Comparison of ENCODE assay signal across 9 cellular contexts in genomic region chr16:28863929-28864886, GRCh38. TPM values are rescaled to one million over a fixed set of nuclear protein-coding genes. Genes with fewer than 3 reads are reported as not detected.
DNase-seq lines count a peak whose midpoint lies in the region; ATAC-seq, FAIRE-seq and TF ChIP-seq lines count a peak whose summit lies in the region.
"Had no signal": no experiment of that assay in that cellular context is flagged by ENCODE, and none has a peak within 500 bp of the region (broad histone marks: within the 10 kb centered on the region; RNA-seq: fewer than 3 reads in every experiment).

No MANE protein-coding gene starts in this region.

- no peak for DNase-seq in DND-41
- DNase-seq in IMR-90, result peak; percentile 55
- DNase-seq in GM12878 (ENCODE audit: low read depth, low spot score), result no peak
- no peak for DNase-seq in keratinocyte (ENCODE audit: low read depth, low spot score)
- no peak for DNase-seq in stimulated activated naive CD8-positive, alpha-beta T cell treated with anti-CD3 and anti-CD28 coated beads, Interleukin-15, amount 100 ng/mL, for 72 hours
- DNase-seq in 8988T, result no peak
- no peak for DNase-seq in DMS153 treated with DMSO at 0.1 percent for 48 hours (lab: John Stamatoyannopoulos, UW; ENCODE audit: unreplicated experiment)

- H3K36me3 ChIP-seq in DND-41 (ENCODE audit: insufficient read depth, low read length), result peaks cover 30% of the 10 kb centered on the region
- peaks cover 16% of the 10 kb centered on the region; the same call in 1 of the 2 replicates for H3K36me3 ChIP-seq in IMR-90 (ENCODE audit: control insufficient read depth, insufficient read depth, low read length)
- H3K36me3 ChIP-seq in GM12878 (ENCODE audit: control insufficient read depth in 2 of 2, insufficient read depth in 2 of 2, low read length in 1 of 2), result peaks cover 7 to 8% of the 10 kb centered on the region in 2 experiments
- H3K36me3 ChIP-seq in keratinocyte (ENCODE audit: control insufficient read depth in 2 of 2, extremely low read depth in 1 of 2, insufficient read depth in 2 of 2, low read length in 2 of 2), result peaks cover 8 to 20% of the 10 kb centered on the region in 2 experiments

- RAD21 ChIA-PET in GM12878 (lab: Charles Lee; ENCODE audit: unreplicated experiment), result interaction anchor here (1.1 to 3.8 kb wide), 7 partner anchors 9 to 81 kb away, joined by 3 to 25 read pairs (median 6); partner anchors contain the start of gene TUFM

- no peak overlapping the region for H2BK20ac ChIP-seq in IMR-90 (ENCODE audit: low read depth, low read length)

- peak overlapping the region; percentile 96 for H2AK9ac ChIP-seq in IMR-90 (replicated peaks; ENCODE audit: low read depth, low read length, poor library complexity)

- peak overlapping the region; percentile 72 for H3K23ac ChIP-seq in IMR-90 (ENCODE audit: low read depth, low read length)

- no TSS peak for BruUV-seq in IMR-90 (replicated peaks; lab: Mats Ljungman, UMichigan)
- no TSS peak for BruUV-seq in GM12878 (replicated peaks; lab: Mats Ljungman, UMichigan)

- H2AFZ ChIP-seq in DND-41 (ENCODE audit: low read depth, low read length) (peak overlapping the region; percentile 94), IMR-90 (replicated peaks; ENCODE audit: low read length, poor library complexity) (peak overlapping the region; percentile 100), GM12878 (ENCODE audit: control insufficient read depth, low read depth, low read length) (peak overlapping the region; percentile 99), keratinocyte (ENCODE audit: control insufficient read depth, low read length) (peak overlapping the region; percentile 43)

- H4K20me1 ChIP-seq in DND-41 (ENCODE audit: insufficient read depth, low read length) (peaks cover 9% of the 10 kb centered on the region; the same call in 1 of the 2 replicates), IMR-90 (ENCODE audit: insufficient read depth, low read length) (peaks cover 12% of the 10 kb centered on the region), GM12878 (ENCODE audit: control insufficient read depth, insufficient read depth) (no peaks in the 10 kb centered on the region), keratinocyte (ENCODE audit: control insufficient read depth, extremely low read depth, insufficient read depth, low read length) (no peaks in the 10 kb centered on the region)

- H3K4me3 ChIP-seq in DND-41 (ENCODE audit: low read depth in 1 of 2, low read length in 2 of 2) (peak overlapping the region; percentile 58 to 80; a peak in 3 of 4 replicates), IMR-90 (ENCODE audit: insufficient read depth, low read depth, low read length) (peak overlapping the region; percentile 93), GM12878 (peak overlapping the region; percentile 78), keratinocyte (ENCODE audit: control insufficient read depth in 2 of 3, extremely low read depth in 1 of 3, insufficient read depth in 2 of 3, low read depth in 1 of 3, low read length in 3 of 3) (peak overlapping the region; percentile 71 to 97 (median 82))

- H2AK5ac ChIP-seq in IMR-90 (ENCODE audit: low read depth, low read length), result peak overlapping the region; percentile 86

- H3K27ac Mint-ChIP-seq in stimulated activated naive CD8-positive, alpha-beta T cell treated with anti-CD3 and anti-CD28 coated beads, Interleukin-15, amount 100 ng/mL, for 72 hours, result peak overlapping the region; percentile 97 to 99

- no peaks in the 10 kb centered on the region for H3K9me3 ChIP-seq in DND-41 (ENCODE audit: insufficient read depth, low read length, severe bottlenecking)
- no peaks in the 10 kb centered on the region for H3K9me3 ChIP-seq in IMR-90 (ENCODE audit: control insufficient read depth, insufficient read depth, low read length)
- no peaks in the 10 kb centered on the region for H3K9me3 ChIP-seq in GM12878 (replicated peaks; ENCODE audit: control insufficient read depth, insufficient read depth, low read length)
- H3K9me3 ChIP-seq in keratinocyte (ENCODE audit: control insufficient read depth, low read depth, low read length), result no peaks in the 10 kb centered on the region

- no peaks in the 10 kb centered on the region for H3K27me3 Mint-ChIP-seq in stimulated activated naive CD8-positive, alpha-beta T cell treated with anti-CD3 and anti-CD28 coated beads, Interleukin-15, amount 100 ng/mL, for 72 hours

- TF ChIP-seq RAD21 in IMR-90 (IDR thresholded peaks at IDR 0.05; ENCODE audit: low read length) (no peak), GM12878 (IDR thresholded peaks at IDR 0.05; ENCODE audit: insufficient read depth, low read depth, low read length) (no peak)

- TF ChIP-seq CTCF in DND-41 (IDR thresholded peaks at IDR 0.05; ENCODE audit: borderline replicate concordance, extremely low read depth, low read length, poor library complexity, severe bottlenecking) (no peak), IMR-90 (conservative IDR thresholded peaks at IDR 0.05; ENCODE audit: low read depth, low read length) (no peak), GM12878 (IDR thresholded peaks at IDR 0.05 in 2 of 3, conservative IDR thresholded peaks at IDR 0.05 in 1 of 3; ENCODE audit: control insufficient read depth in 2 of 3, extremely low read depth in 1 of 3, insufficient read depth in 1 of 3, low read depth in 3 of 3, low read length in 3 of 3) (no peak), keratinocyte (optimal IDR thresholded peaks at IDR 0.05 in 1 of 3, IDR thresholded peaks at IDR 0.05 in 1 of 3, conservative IDR thresholded peaks at IDR 0.05 in 1 of 3; ENCODE audit: extremely low read depth in 1 of 3, insufficient read depth in 2 of 3, low read length in 3 of 3) (no peak)

- H3K9me1 ChIP-seq in IMR-90 (ENCODE audit: insufficient read depth, low read length), result peaks cover 10% of the 10 kb centered on the region; the same call in 1 of the 2 replicates
- H3K9me1 ChIP-seq in keratinocyte (ENCODE audit: control insufficient read depth, extremely low read depth, insufficient read depth, low read length), result no peaks in the 10 kb centered on the region

- H3K9me3 Mint-ChIP-seq in stimulated activated naive CD8-positive, alpha-beta T cell treated with anti-CD3 and anti-CD28 coated beads, Interleukin-15, amount 100 ng/mL, for 72 hours, result no peaks in the 10 kb centered on the region

- ATAC-seq in DND-41 (ENCODE audit: insufficient read depth, low read depth) (no peak; the same call in 2 of the 3 replicates), IMR-90 (ENCODE audit: low read depth) (peak; percentile 3), GM12878 (peak; percentile 19), GM18861 (IDR thresholded peaks at IDR 0.05; ENCODE audit: unreplicated experiment) (no peak)
- ATAC-seq in stimulated activated naive CD8-positive, alpha-beta T cell treated with anti-CD3 and anti-CD28 coated beads, Interleukin-15, amount 100 ng/mL, for 72 hours, result peak; percentile 2

- peak; percentile 23 for FAIRE-seq in GM12878 (lab: Jason Lieb, UNC)
- FAIRE-seq in keratinocyte (lab: Jason Lieb, UNC), result peak; percentile 20

- peak overlapping the region; percentile 91 to 92 for H3K4me3 Mint-ChIP-seq in stimulated activated naive CD8-positive, alpha-beta T cell treated with anti-CD3 and anti-CD28 coated beads, Interleukin-15, amount 100 ng/mL, for 72 hours

- no peak overlapping the region for H3K18ac ChIP-seq in IMR-90 (ENCODE audit: low read depth, low read length)

- H3K79me2 ChIP-seq in DND-41 (ENCODE audit: insufficient read depth, low read length), result peaks cover 59% of the 10 kb centered on the region
- peaks cover 33% of the 10 kb centered on the region for H3K79me2 ChIP-seq in GM12878 (ENCODE audit: control insufficient read depth, insufficient read depth, low read length)
- H3K79me2 ChIP-seq in keratinocyte (ENCODE audit: control insufficient read depth, insufficient read depth, low read length), result peaks cover 42% of the 10 kb centered on the region

- intact Hi-C loops in IMR-90 (cut with micrococcal nuclease), result loop anchor here (2.0 to 5.0 kb wide), 4 partner anchors 17 to 83 kb away; partner anchors contain the start of genes ATXN2L, RABEP2 and TUFM
- intact Hi-C loops in GM12878 (cut with micrococcal nuclease; ENCODE audit: unreplicated experiment), result loop anchor here (2.0 kb wide), 1 partner anchor 17 kb away; the partner anchor contains the start of gene TUFM

- H3K27ac ChIP-seq in DND-41 (ENCODE audit: low read length) (peak overlapping the region; percentile 70), IMR-90 (ENCODE audit: insufficient read depth, low read length) (peak overlapping the region; percentile 95), GM12878 (ENCODE audit: control insufficient read depth, insufficient read depth) (peak overlapping the region; percentile 99), keratinocyte (ENCODE audit: control insufficient read depth, insufficient read depth, low read length) (peak overlapping the region; percentile 52)

- no peak for TF ChIP-seq EP300 in GM12878 (IDR thresholded peaks at IDR 0.05; ENCODE audit: borderline replicate concordance in 1 of 2, control insufficient read depth in 1 of 2, low read depth in 2 of 2, low read length in 2 of 2)

- H3K14ac ChIP-seq in IMR-90 (replicated peaks; ENCODE audit: low read depth, low read length), result peak overlapping the region; percentile 64; the same call in 1 of the 2 replicates

- H3K56ac ChIP-seq in IMR-90 (ENCODE audit: extremely low read depth, insufficient read depth, low read length), result peak overlapping the region; percentile 58

- SMC1A ChIA-PET in GM12878 (lab: Charles Lee; ENCODE audit: uncharacterized antibody, unreplicated experiment), result interaction anchor here (1.0 to 5.3 kb wide), 8 partner anchors 14 to 83 kb away, joined by 3 to 32 read pairs (median 4); partner anchors contain the start of genes CD19 and TUFM

- H4K91ac ChIP-seq in IMR-90 (ENCODE audit: insufficient read depth, low read depth, low read length), result peak overlapping the region; percentile 63

- H3K9ac ChIP-seq in DND-41 (ENCODE audit: low read depth, low read length) (peak overlapping the region; percentile 79), IMR-90 (ENCODE audit: low read depth, low read length) (peak overlapping the region; percentile 85), GM12878 (ENCODE audit: control insufficient read depth, insufficient read depth, low read length) (peak overlapping the region; percentile 99), keratinocyte (ENCODE audit: control insufficient read depth, extremely low read depth, insufficient read depth, low read length) (peak overlapping the region; percentile 90)

- TF ChIP-seq POLR2A in IMR-90 (IDR thresholded peaks at IDR 0.05; ENCODE audit: low read depth, low read length), result no peak
- TF ChIP-seq POLR2A in GM12878 (IDR thresholded peaks at IDR 0.05; ENCODE audit: low read depth, low read length), result no peak

- H2BK15ac ChIP-seq in IMR-90 (ENCODE audit: low read depth, low read length), result no peak overlapping the region

- peak overlapping the region; percentile 7 for H2BK5ac ChIP-seq in IMR-90 (ENCODE audit: low read depth, low read length, poor library complexity, severe bottlenecking)

- CTCF ChIA-PET in IMR-90 (lab: Yijun Ruan, JAX) (interaction anchor here (0.6 to 1.5 kb wide), 2 partner anchors 9 to 80 kb away, joined by 4 read pairs; no protein-coding TSS in a partner anchor), GM12878 (lab: Yijun Ruan, JAX) (interaction anchor here (0.8 to 3.2 kb wide), 8 partner anchors 10 to 86 kb away, joined by 3 to 21 read pairs (median 6); partner anchors contain the start of genes CD19, NFATC2IP and TUFM)

- 4% methylated on average over 5 of the region's 46 CpGs; no CpG with 5 or more reads in 1 of the 2 experiments for WGBS in IMR-90 (ENCODE audit: extremely low coverage in 2 of 2, insufficient read length in 1 of 2), 2 experiments
- WGBS in GM12878 (ENCODE audit: insufficient coverage, insufficient replicate concordance, low lambda C conversion rate, missing lambda C conversion rate), result 23% methylated on average over 38 of the region's 46 CpGs

- peak overlapping the region; percentile 98 for H3K4me2 ChIP-seq in DND-41 (ENCODE audit: insufficient read depth, low read length)
- peak overlapping the region; percentile 97 for H3K4me2 ChIP-seq in IMR-90 (ENCODE audit: low read depth, low read length)
- peak overlapping the region; percentile 95 for H3K4me2 ChIP-seq in GM12878 (ENCODE audit: control insufficient read depth, insufficient read depth)
- H3K4me2 ChIP-seq in keratinocyte (ENCODE audit: control insufficient read depth, extremely low read depth, insufficient read depth, low read depth, low read length), result peak overlapping the region; percentile 96

- in situ Hi-C loops in IMR-90 (cut with MboI; ENCODE audit: low sequenced_read_pairs) (no loop called here), GM12878 (cut with MboI) (no loop called here)

- dilution Hi-C loops in IMR-90 (cut with HindIII; ENCODE audit: low sequenced_read_pairs, unreplicated experiment), result no loop called here
- dilution Hi-C loops in keratinocyte (cut with MboI; ENCODE audit: extremely low pct_ligation_motif_present, low sequenced_read_pairs), result no loop called here

- H4K8ac ChIP-seq in IMR-90 (ENCODE audit: low read depth in 2 of 2, low read length in 2 of 2), result peak overlapping the region; percentile 98 to 100; a peak in 2 of 4 replicates

- H2BK120ac ChIP-seq in IMR-90 (ENCODE audit: low read depth, low read length), result no peak overlapping the region

- H3K4ac ChIP-seq in IMR-90 (ENCODE audit: low read depth, low read length), result peak overlapping the region; percentile 60

- H3K4me1 Mint-ChIP-seq in stimulated activated naive CD8-positive, alpha-beta T cell treated with anti-CD3 and anti-CD28 coated beads, Interleukin-15, amount 100 ng/mL, for 72 hours, result peaks cover 52% of the 10 kb centered on the region

- H3K4me1 ChIP-seq in DND-41 (ENCODE audit: insufficient read depth, low read length), result peaks cover 28% of the 10 kb centered on the region
- peaks cover 5% of the 10 kb centered on the region; the same call in 1 of the 2 replicates for H3K4me1 ChIP-seq in IMR-90 (ENCODE audit: control insufficient read depth, insufficient read depth, low read length)
- peaks cover 10% of the 10 kb centered on the region for H3K4me1 ChIP-seq in GM12878 (ENCODE audit: control insufficient read depth, insufficient read depth, low read length)
- H3K4me1 ChIP-seq in keratinocyte (ENCODE audit: control insufficient read depth, extremely low read depth, insufficient read depth, low read length), result peaks cover 9% of the 10 kb centered on the region

- H3K27me3 ChIP-seq in DND-41 (ENCODE audit: insufficient read depth, low read length, poor library complexity) (no peaks in the 10 kb centered on the region), IMR-90 (ENCODE audit: control insufficient read depth, insufficient read depth, low read length) (no peaks in the 10 kb centered on the region), GM12878 (replicated peaks in 1 of 2; ENCODE audit: control insufficient read depth in 2 of 2, insufficient read depth in 2 of 2, low read length in 1 of 2) (no peaks in the 10 kb centered on the region), keratinocyte (ENCODE audit: control insufficient read depth, extremely low read depth, insufficient read depth, low read length) (no peaks in the 10 kb centered on the region)

- POLR2A ChIA-PET in IMR-90 (lab: Charles Lee; ENCODE audit: unreplicated experiment), result interaction anchor here (0.6 to 1.0 kb wide), 2 partner anchors 10 to 589 kb away, joined by 4 to 11 read pairs; no protein-coding TSS in a partner anchor
- POLR2A ChIA-PET in GM12878 (lab: Charles Lee), result interaction anchor here (0.5 to 4.0 kb wide), 5 partner anchors 10 to 60 kb away, joined by 3 to 43 read pairs (median 4); partner anchors contain the start of genes ATXN2L, RABEP2 and TUFM

- H3K79me1 ChIP-seq in IMR-90 (ENCODE audit: low read depth in 1 of 2, low read length in 2 of 2), result peaks cover 25 to 60% of the 10 kb centered on the region in 2 experiments

- no peak overlapping the region for H4K5ac ChIP-seq in IMR-90 (ENCODE audit: low read depth, low read length)

RNA-seq across cellular contexts. Expression of gene SH2B1, which starts 0.6 kb away (rescaled TPM):
- total RNA-seq in IMR-90 (2012; rRNA removed) (3.9 and 4.7 TPM in 2 replicates), GM12878 (2014; rRNA removed) (18.4 and 18.5 TPM in 2 replicates), GM12878 (2014; rRNA removed; fragmentation: Illumina TruSeq; extraction: Trizol) (9.8 and 10.6 TPM in 2 replicates), GM12878 (2021) (34.9 and 42.1 TPM in 2 replicates)
- polyA plus RNA-seq in IMR-90 (2012; rRNA removed) (38.6 and 39.9 TPM in 2 replicates), GM12878 (2011; rRNA removed) (6.7 and 17.8 TPM in 2 replicates), GM12878 (2014; fragmentation: Illumina TruSeq; extraction: Trizol) (9.9 and 16.6 TPM in 2 replicates), GM12878 (2014; fragmentation: Nextera tagmentation; extraction: Ambion mirVana) (under 1 TPM; 0.18 to 0.46 TPM), GM12878 (2014; rRNA removed) (34.9 and 44.3 TPM in 2 replicates), GM12878 (2016; fragmentation: Nextera tagmentation; extraction: Ambion mirVana) (1 to 10 TPM; 6.0 to 6.8 TPM), keratinocyte (10.5 to 17.9 TPM (median 15.7 TPM) in 3 replicates)
- 21.8 and 35.0 TPM in 2 replicates for polyA plus RNA-seq in IMR-90 (2012; cell fraction: cytosol; rRNA removed)
- polyA plus RNA-seq in IMR-90 (2012; cell fraction: nucleus; rRNA removed; ENCODE audit: low replicate concordance), result 206 and 313 TPM in 2 replicates
- 35.6 and 42.0 TPM in 2 replicates for total RNA-seq in GM12878 (2013; cell fraction: nucleolus; rRNA removed)
- polyA plus RNA-seq in GM12878 (2011; ENCODE audit: low read depth), result 20.4 TPM
- polyA plus RNA-seq in GM12878 (2011; cell fraction: cytosol; rRNA removed), result 18.5 and 24.5 TPM in 2 replicates
- 252 and 297 TPM in 2 replicates for polyA plus RNA-seq in GM12878 (2011; cell fraction: nucleus; rRNA removed)
- polyA plus RNA-seq in GM12878 (2012), result 23.9 and 37.6 TPM in 2 replicates
- polyA minus RNA-seq in GM12878 (2011; rRNA and poly(A)+ RNA removed), result 2.6 and 11.2 TPM in 2 replicates
- polyA minus RNA-seq in GM12878 (2011; cell fraction: cytosol; rRNA and poly(A)+ RNA removed), result 6.8 and 8.7 TPM in 2 replicates
- polyA minus RNA-seq in GM12878 (2011; cell fraction: nucleus; rRNA and poly(A)+ RNA removed), result 19.3 and 28.2 TPM in 2 replicates
- polyA plus RNA-seq in keratinocyte (2011; ENCODE audit: low read depth), result 2.9 TPM
- 11.4 and 15.2 TPM in 2 replicates for polyA plus RNA-seq in keratinocyte (2011; cell fraction: cytosol; rRNA removed)
- 55.4 and 62.4 TPM in 2 replicates for polyA plus RNA-seq in keratinocyte (2011; cell fraction: nucleus; rRNA removed)
- 15.1 and 19.4 TPM in 2 replicates for polyA plus RNA-seq in keratinocyte (2012; ENCODE audit: low replicate concordance)
- 11.3 to 31.5 TPM (median 14.2 TPM) in 3 replicates for polyA minus RNA-seq in keratinocyte
- polyA minus RNA-seq in keratinocyte (2011; cell fraction: cytosol; rRNA and poly(A)+ RNA removed), result 19.4 TPM
- polyA minus RNA-seq in keratinocyte (2011; cell fraction: nucleus; rRNA and poly(A)+ RNA removed), result 11.3 and 17.5 TPM in 2 replicates

RNA-seq across cellular contexts. Expression of gene ATP2A1, which starts 14.1 kb away (rescaled TPM):
- total RNA-seq in IMR-90 (2012; rRNA removed) (under 0.01 TPM in 1 of 2 replicates, not detected in the other), GM12878 (2014; rRNA removed) (0.28 and 0.38 TPM in 2 replicates), GM12878 (2014; rRNA removed; fragmentation: Illumina TruSeq; extraction: Trizol) (0.28 and 1.6 TPM in 2 replicates), GM12878 (2021) (0.96 and 1.1 TPM in 2 replicates)
- polyA plus RNA-seq in IMR-90 (2012; rRNA removed) (0.56 and 0.63 TPM in 2 replicates), GM12878 (2011; rRNA removed) (0.35 and 0.62 TPM in 2 replicates), GM12878 (2014; fragmentation: Illumina TruSeq; extraction: Trizol) (0.54 and 1.8 TPM in 2 replicates), GM12878 (2014; fragmentation: Nextera tagmentation; extraction: Ambion mirVana) (under 1 TPM; 0.13 to 0.37 TPM), GM12878 (2014; rRNA removed) (0.77 and 1.3 TPM in 2 replicates), GM12878 (2016; fragmentation: Nextera tagmentation; extraction: Ambion mirVana) (1 to 10 TPM; 1.5 to 1.7 TPM), keratinocyte (0.12 to 0.48 TPM (median 0.29 TPM) in 3 replicates)
- polyA plus RNA-seq in IMR-90 (2012; cell fraction: cytosol; rRNA removed), result 0.35 and 0.36 TPM in 2 replicates
- polyA plus RNA-seq in IMR-90 (2012; cell fraction: nucleus; rRNA removed; ENCODE audit: low replicate concordance), result 6.0 and 9.8 TPM in 2 replicates
- 1.7 and 4.7 TPM in 2 replicates for total RNA-seq in GM12878 (2013; cell fraction: nucleolus; rRNA removed)
- polyA plus RNA-seq in GM12878 (2011; ENCODE audit: low read depth), result 0.81 TPM
- 0.77 and 0.79 TPM in 2 replicates for polyA plus RNA-seq in GM12878 (2011; cell fraction: cytosol; rRNA removed)
- polyA plus RNA-seq in GM12878 (2011; cell fraction: nucleus; rRNA removed), result 7.5 and 32.6 TPM in 2 replicates
- polyA plus RNA-seq in GM12878 (2012), result 1.8 and 2.3 TPM in 2 replicates
- polyA minus RNA-seq in GM12878 (2011; rRNA and poly(A)+ RNA removed), result 0.29 and 0.88 TPM in 2 replicates
- 1.5 TPM in 1 of 2 replicates, not detected in the other for polyA minus RNA-seq in GM12878 (2011; cell fraction: cytosol; rRNA and poly(A)+ RNA removed)
- 0.97 and 1.2 TPM in 2 replicates for polyA minus RNA-seq in GM12878 (2011; cell fraction: nucleus; rRNA and poly(A)+ RNA removed)
- polyA plus RNA-seq in keratinocyte (2011; ENCODE audit: low read depth), result 0.81 TPM
- polyA plus RNA-seq in keratinocyte (2011; cell fraction: cytosol; rRNA removed), result 0.03 and 0.06 TPM in 2 replicates
- polyA plus RNA-seq in keratinocyte (2011; cell fraction: nucleus; rRNA removed), result 2.5 and 4.2 TPM in 2 replicates
- polyA plus RNA-seq in keratinocyte (2012; ENCODE audit: low replicate concordance), result 1.8 and 1.9 TPM in 2 replicates
- polyA minus RNA-seq in keratinocyte, result 0.23 to 0.48 TPM (median 0.33 TPM) in 3 replicates
- polyA minus RNA-seq in keratinocyte (2011; cell fraction: cytosol; rRNA and poly(A)+ RNA removed), result not detected
- 0.42 and 1.3 TPM in 2 replicates for polyA minus RNA-seq in keratinocyte (2011; cell fraction: nucleus; rRNA and poly(A)+ RNA removed)
- total RNA-seq: SK-MEL-5 had no signal

RNA-seq across cellular contexts. Expression of gene TUFM, which starts 18.1 kb away (rescaled TPM):
- total RNA-seq in IMR-90 (2012; rRNA removed) (80.3 and 88.0 TPM in 2 replicates), GM12878 (2014; rRNA removed) (245 and 274 TPM in 2 replicates), GM12878 (2014; rRNA removed; fragmentation: Illumina TruSeq; extraction: Trizol) (145 and 161 TPM in 2 replicates), GM12878 (2021) (258 and 260 TPM in 2 replicates)
- polyA plus RNA-seq in IMR-90 (2012; rRNA removed) (126 and 131 TPM in 2 replicates), GM12878 (2011; rRNA removed) (68.9 and 117 TPM in 2 replicates), GM12878 (2014; fragmentation: Illumina TruSeq; extraction: Trizol) (92.2 and 172 TPM in 2 replicates), GM12878 (2014; fragmentation: Nextera tagmentation; extraction: Ambion mirVana) (100 to 1,000 TPM in 1 of 2 experiments, 10 to 100 TPM in 1; 23.4 to 101 TPM), GM12878 (2014; rRNA removed) (191 and 231 TPM in 2 replicates), GM12878 (2016; fragmentation: Nextera tagmentation; extraction: Ambion mirVana) (100 to 1,000 TPM; 336 to 354 TPM), keratinocyte (104 to 145 TPM (median 134 TPM) in 3 replicates)
- 136 and 158 TPM in 2 replicates for polyA plus RNA-seq in IMR-90 (2012; cell fraction: cytosol; rRNA removed)
- polyA plus RNA-seq in IMR-90 (2012; cell fraction: nucleus; rRNA removed; ENCODE audit: low replicate concordance), result 224 and 380 TPM in 2 replicates
- total RNA-seq in GM12878 (2013; cell fraction: nucleolus; rRNA removed), result 37.3 and 53.1 TPM in 2 replicates
- polyA plus RNA-seq in GM12878 (2011; ENCODE audit: low read depth), result 101 TPM
- 134 and 152 TPM in 2 replicates for polyA plus RNA-seq in GM12878 (2011; cell fraction: cytosol; rRNA removed)
- polyA plus RNA-seq in GM12878 (2011; cell fraction: nucleus; rRNA removed), result 285 and 312 TPM in 2 replicates
- polyA plus RNA-seq in GM12878 (2012), result 141 and 149 TPM in 2 replicates
- 44.5 and 58.9 TPM in 2 replicates for polyA minus RNA-seq in GM12878 (2011; rRNA and poly(A)+ RNA removed)
- 42.5 and 43.7 TPM in 2 replicates for polyA minus RNA-seq in GM12878 (2011; cell fraction: cytosol; rRNA and poly(A)+ RNA removed)
- 27.7 and 43.2 TPM in 2 replicates for polyA minus RNA-seq in GM12878 (2011; cell fraction: nucleus; rRNA and poly(A)+ RNA removed)
- polyA plus RNA-seq in keratinocyte (2011; ENCODE audit: low read depth), result 94.7 TPM
- polyA plus RNA-seq in keratinocyte (2011; cell fraction: cytosol; rRNA removed), result 70.1 and 121 TPM in 2 replicates
- 238 and 243 TPM in 2 replicates for polyA plus RNA-seq in keratinocyte (2011; cell fraction: nucleus; rRNA removed)
- 152 and 174 TPM in 2 replicates for polyA plus RNA-seq in keratinocyte (2012; ENCODE audit: low replicate concordance)
- 42.7 to 146 TPM (median 71.6 TPM) in 3 replicates for polyA minus RNA-seq in keratinocyte
- 79.0 TPM for polyA minus RNA-seq in keratinocyte (2011; cell fraction: cytosol; rRNA and poly(A)+ RNA removed)
- polyA minus RNA-seq in keratinocyte (2011; cell fraction: nucleus; rRNA and poly(A)+ RNA removed), result 46.2 and 50.9 TPM in 2 replicates

RNA-seq across cellular contexts. Expression of gene ATXN2L, which starts 41.4 kb away (rescaled TPM):
- total RNA-seq in IMR-90 (2012; rRNA removed) (10.3 and 12.9 TPM in 2 replicates), GM12878 (2014; rRNA removed) (36.7 and 47.7 TPM in 2 replicates), GM12878 (2014; rRNA removed; fragmentation: Illumina TruSeq; extraction: Trizol) (28.8 and 31.2 TPM in 2 replicates), GM12878 (2021) (199 and 210 TPM in 2 replicates)
- polyA plus RNA-seq in IMR-90 (2012; rRNA removed) (50.2 and 58.8 TPM in 2 replicates), GM12878 (2011; rRNA removed) (21.4 and 23.0 TPM in 2 replicates), GM12878 (2014; fragmentation: Illumina TruSeq; extraction: Trizol) (42.5 and 75.3 TPM in 2 replicates), GM12878 (2014; fragmentation: Nextera tagmentation; extraction: Ambion mirVana) (10 to 100 TPM in 1 of 2 experiments, 1 to 10 TPM in 1; 3.5 to 13.2 TPM), GM12878 (2014; rRNA removed) (110 and 126 TPM in 2 replicates), GM12878 (2016; fragmentation: Nextera tagmentation; extraction: Ambion mirVana) (10 to 100 TPM; 74.5 to 86.9 TPM), keratinocyte (10.5 to 28.1 TPM (median 11.8 TPM) in 3 replicates)
- polyA plus RNA-seq in IMR-90 (2012; cell fraction: cytosol; rRNA removed), result 38.2 and 65.5 TPM in 2 replicates
- polyA plus RNA-seq in IMR-90 (2012; cell fraction: nucleus; rRNA removed; ENCODE audit: low replicate concordance), result 162 and 355 TPM in 2 replicates
- total RNA-seq in GM12878 (2013; cell fraction: nucleolus; rRNA removed), result 161 and 186 TPM in 2 replicates
- polyA plus RNA-seq in GM12878 (2011; ENCODE audit: low read depth), result 60.2 TPM
- polyA plus RNA-seq in GM12878 (2011; cell fraction: cytosol; rRNA removed), result 36.0 and 37.8 TPM in 2 replicates
- 316 and 416 TPM in 2 replicates for polyA plus RNA-seq in GM12878 (2011; cell fraction: nucleus; rRNA removed)
- 130 and 132 TPM in 2 replicates for polyA plus RNA-seq in GM12878 (2012)
- polyA minus RNA-seq in GM12878 (2011; rRNA and poly(A)+ RNA removed), result 30.8 and 35.7 TPM in 2 replicates
- polyA minus RNA-seq in GM12878 (2011; cell fraction: cytosol; rRNA and poly(A)+ RNA removed), result 61.2 and 63.1 TPM in 2 replicates
- polyA minus RNA-seq in GM12878 (2011; cell fraction: nucleus; rRNA and poly(A)+ RNA removed), result 52.6 and 100 TPM in 2 replicates
- polyA plus RNA-seq in keratinocyte (2011; ENCODE audit: low read depth), result 46.3 TPM
- 20.9 and 35.7 TPM in 2 replicates for polyA plus RNA-seq in keratinocyte (2011; cell fraction: cytosol; rRNA removed)
- 89.7 and 115 TPM in 2 replicates for polyA plus RNA-seq in keratinocyte (2011; cell fraction: nucleus; rRNA removed)
- polyA plus RNA-seq in keratinocyte (2012; ENCODE audit: low replicate concordance), result 69.0 and 70.4 TPM in 2 replicates
- 12.0 to 101 TPM (median 27.9 TPM) in 3 replicates for polyA minus RNA-seq in keratinocyte
- polyA minus RNA-seq in keratinocyte (2011; cell fraction: cytosol; rRNA and poly(A)+ RNA removed), result 51.4 TPM
- polyA minus RNA-seq in keratinocyte (2011; cell fraction: nucleus; rRNA and poly(A)+ RNA removed), result 42.2 and 54.4 TPM in 2 replicates

Comparison
In these comparisons a context has a peak if more than half of its experiments do, and no peak if none do; other contexts are left out.
1. ATAC-seq: peak in IMR-90 (single experiment), GM12878 (single experiment) and stimulated activated naive CD8-positive, alpha-beta T cell treated with anti-CD3 and anti-CD28 coated beads, Interleukin-15, amount 100 ng/mL, for 72 hours (single experiment); none in DND-41 (single experiment) and GM18861 (single experiment).
2. H2AFZ ChIP-seq: peak in every context shown above with its lines; median percentile 100 in IMR-90; 99 in GM12878; 94 in DND-41; 43 in keratinocyte.
3. Peak in every context shown above with its lines, with median percentiles within 50 percentile points of each other: H3K27ac ChIP-seq, H3K4me2 ChIP-seq, H3K4me3 ChIP-seq and H3K9ac ChIP-seq.